ENCODE assay signal across 8 cellular contexts in the genomic region with DNA sequence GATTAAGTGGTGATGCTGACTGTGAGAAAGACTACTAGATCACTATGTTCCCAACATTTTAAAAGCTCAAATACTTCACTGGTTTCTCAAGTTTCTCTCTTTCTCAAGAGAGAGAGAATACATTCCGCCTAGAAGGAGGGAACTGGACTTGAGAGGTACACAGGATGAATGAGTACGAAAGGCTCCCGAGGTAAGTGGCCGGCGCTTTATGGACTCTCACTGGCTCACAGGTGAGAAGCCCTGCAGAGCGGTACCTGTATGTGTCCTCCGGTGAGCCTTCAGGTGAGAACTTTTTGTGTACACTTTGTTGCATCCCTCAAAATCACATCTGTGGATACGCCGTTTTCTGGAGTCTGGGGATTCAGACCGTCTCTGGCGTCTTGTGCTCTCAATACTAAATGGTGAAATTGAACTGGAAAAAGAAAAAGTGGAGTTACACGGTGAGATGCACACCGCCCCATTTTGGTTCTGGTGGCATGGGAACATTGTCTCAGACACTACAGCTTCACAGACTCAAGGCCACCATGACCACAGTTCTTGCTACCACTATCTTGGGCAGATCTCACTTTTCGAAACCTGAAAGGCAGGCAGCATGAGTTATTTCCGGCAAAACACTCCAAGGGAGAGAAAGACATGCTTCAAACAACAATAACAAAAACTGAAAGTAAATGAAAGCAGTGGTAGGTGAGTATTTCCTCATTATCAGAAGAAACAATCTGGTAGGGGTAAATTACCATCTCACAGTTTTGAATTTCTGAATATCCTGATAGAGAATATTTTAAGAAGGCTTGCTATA.
DNase-seq lines count a peak whose midpoint lies in the region; ATAC-seq, FAIRE-seq and TF ChIP-seq lines count a peak whose summit lies in the region.

No MANE protein-coding gene starts in this region.

- H3K4me2 ChIP-seq in smooth muscle cell, result no peak overlapping the region

- peak; percentile 94 for ATAC-seq in GM18868 (IDR thresholded peaks at IDR 0.05; ENCODE audit: unreplicated experiment)
- peak; percentile 60 for ATAC-seq in HG03097 (IDR thresholded peaks at IDR 0.05; ENCODE audit: low FRiP score, unreplicated experiment)
- no peak for ATAC-seq in GM19324 (IDR thresholded peaks at IDR 0.05; ENCODE audit: low FRiP score, unreplicated experiment)

- DNase-seq in activated T-cell treated with anti-CD3 and anti-CD28 coated beads for 4 hours (peak; percentile 47), smooth muscle cell (lab: John Stamatoyannopoulos, UW; ENCODE audit: unreplicated experiment) (no peak), tibial artery (no peak), NCI-H2107 (lab: John Stamatoyannopoulos, UW) (no peak), kidney (no peak)

- intact Hi-C loops in tibial artery (cut with DNase I; ENCODE audit: low total_unique reads) (no loop called here), kidney (cut with DNase I) (no loop called here)

- no peak overlapping the region for H3K4me3 ChIP-seq in smooth muscle cell
- H3K4me3 ChIP-seq in tibial artery, result no peak overlapping the region
- H3K4me3 ChIP-seq in kidney (ENCODE audit: low read length in 2 of 2), result no peak overlapping the region

- H3K79me2 ChIP-seq in smooth muscle cell (ENCODE audit: low read depth), result no peaks in the 10 kb centered on the region

- no peak overlapping the region for H2AFZ ChIP-seq in smooth muscle cell (ENCODE audit: low read depth)

- H3K9me3 ChIP-seq in smooth muscle cell (replicated peaks; ENCODE audit: low read depth) (no peaks in the 10 kb centered on the region), tibial artery (no peaks in the 10 kb centered on the region), kidney (ENCODE audit: control insufficient read depth in 1 of 2, low read length in 2 of 2) (no peaks in the 10 kb centered on the region)

- no peaks in the 10 kb centered on the region for H4K20me1 ChIP-seq in smooth muscle cell (ENCODE audit: low read depth)

- H3K27me3 ChIP-seq in smooth muscle cell (ENCODE audit: low read depth) (no peaks in the 10 kb centered on the region), tibial artery (no peaks in the 10 kb centered on the region)

- no peak for TF ChIP-seq CTCF in smooth muscle cell (IDR thresholded peaks at IDR 0.05; ENCODE audit: borderline replicate concordance, insufficient read depth, poor library complexity, severe bottlenecking)
- TF ChIP-seq CTCF in tibial artery (IDR thresholded peaks at IDR 0.05), result no peak
- TF ChIP-seq CTCF in kidney (IDR thresholded peaks at IDR 0.05; ENCODE audit: borderline replicate concordance, extremely low read depth, insufficient read depth), result no peak

- WGBS in smooth muscle cell (ENCODE audit: low lambda C conversion rate), result 97% methylated on average over 15 of the region's 15 CpGs

- no peaks in the 10 kb centered on the region for H3K4me1 ChIP-seq in smooth muscle cell (ENCODE audit: low read depth)
- peaks cover 0 to 13% (median 1%) of the 10 kb centered on the region in 4 donors for H3K4me1 ChIP-seq in tibial artery
- no peaks in the 10 kb centered on the region for H3K4me1 ChIP-seq in kidney (ENCODE audit: control insufficient read depth in 1 of 2, insufficient read depth in 1 of 2, low read depth in 1 of 2, low read length in 2 of 2)

- H3K27ac ChIP-seq in smooth muscle cell (ENCODE audit: low read depth), result peak overlapping the region; percentile 81
- no peak overlapping the region for H3K27ac ChIP-seq in tibial artery
- H3K27ac ChIP-seq in kidney (ENCODE audit: low read depth in 2 of 2, low read length in 2 of 2), result no peak overlapping the region

- H3K36me3 ChIP-seq in smooth muscle cell (ENCODE audit: low read depth) (no peaks in the 10 kb centered on the region), tibial artery (peaks cover 25 to 43% (median 42%) of the 10 kb centered on the region in 3 donors), kidney (ENCODE audit: control insufficient read depth in 1 of 2, insufficient read depth in 2 of 2, low read length in 2 of 2) (peaks cover 4 to 11% of the 10 kb centered on the region in 2 donors)

- no peak for FAIRE-seq in kidney (lab: Jason Lieb, UNC)

- H3K9ac ChIP-seq in smooth muscle cell (ENCODE audit: low read depth), result peak overlapping the region; percentile 50
- H3K9ac ChIP-seq in kidney (ENCODE audit: low read length in 2 of 2), result no peak overlapping the region

- H3F3A ChIP-seq in smooth muscle cell (ENCODE audit: low read depth), result no peaks in the 10 kb centered on the region
